19 cellular contexts compared by ENCODE assay signal in genomic region chr4:164109517-164109916, GRCh38.
"Had no signal": no experiment of that assay in that cellular context is flagged by ENCODE, and none has a peak within 500 bp of the region (broad histone marks: within the 10 kb centered on the region; RNA-seq: fewer than 3 reads in every experiment).

No MANE protein-coding gene starts in this region.

- H3K9me3 Mint-ChIP-seq: activated naive CD4-positive, alpha-beta T cell treated with anti-CD3 and anti-CD28 coated beads, Interleukin-2, amount 10 ng/mL, durations not matched to agents 7 days and 5 days; activated naive CD8-positive, alpha-beta T cell treated with anti-CD3 and anti-CD28 coated beads, Interleukin-2, amount 50 U/mL, for 24 hours; activated T-cell treated with anti-CD3 and anti-CD28 coated beads, Interleukin-2, amount 50 U/mL, for 4 hours; nephron; stimulated activated naive CD8-positive, alpha-beta T cell treated with anti-CD3 and anti-CD28 coated beads, Interleukin-15, Interleukin-2, amounts not matched to agents 100 ng/mL and 50 ng/mL, for 24 hours; T-helper 1 cell treated with Interleukin-12 subunit alpha and Interleukin-12 subunit beta and Interleukin-4 antibody, amounts not matched to agents 30 μg/mL and 1 μg/mL, for 36 hours had no signal

- H3K27ac ChIP-seq: breast epithelium, skin epidermis, suprapubic skin, transverse colon, uterus had no signal

- DNase-seq: activated CD4-positive, alpha-beta T cell treated with anti-CD3 and anti-CD28 coated beads, Interleukin-2, amount 50 U/mL, for 1 hour; activated CD8-positive, alpha-beta memory T cell treated with anti-CD3 and anti-CD28 coated beads, Interleukin-2, amount 50 U/mL, for 4 hours; activated naive CD4-positive, alpha-beta T cell treated with anti-CD3 and anti-CD28 coated beads, Interleukin-2, amount 10 ng/mL, durations not matched to agents 7 days and 5 days; activated naive CD8-positive, alpha-beta T cell treated with anti-CD3 and anti-CD28 coated beads, Interleukin-2, amount 50 U/mL, for 24 hours; activated T-cell treated with anti-CD3 and anti-CD28 coated beads, Interleukin-2, amount 50 U/mL, for 4 hours; aorta; cortex of kidney; erythroblast; head of caudate nucleus; nucleus accumbens; right cardiac atrium; transverse colon; uterus had no signal

- H3K4me1 Mint-ChIP-seq: activated naive CD4-positive, alpha-beta T cell treated with anti-CD3 and anti-CD28 coated beads, Interleukin-2, amount 10 ng/mL, durations not matched to agents 7 days and 5 days; activated naive CD8-positive, alpha-beta T cell treated with anti-CD3 and anti-CD28 coated beads, Interleukin-2, amount 50 U/mL, for 24 hours; nephron had no signal

- H3K4me3 Mint-ChIP-seq: activated naive CD4-positive, alpha-beta T cell treated with anti-CD3 and anti-CD28 coated beads, Interleukin-2, amount 10 ng/mL, durations not matched to agents 7 days and 5 days; activated naive CD8-positive, alpha-beta T cell treated with anti-CD3 and anti-CD28 coated beads, Interleukin-2, amount 50 U/mL, for 24 hours; activated T-cell treated with anti-CD3 and anti-CD28 coated beads, Interleukin-2, amount 50 U/mL, for 4 hours; nephron; stimulated activated naive CD8-positive, alpha-beta T cell treated with anti-CD3 and anti-CD28 coated beads, Interleukin-15, Interleukin-2, amounts not matched to agents 100 ng/mL and 50 ng/mL, for 24 hours; T-helper 1 cell treated with Interleukin-12 subunit alpha and Interleukin-12 subunit beta and Interleukin-4 antibody, amounts not matched to agents 30 μg/mL and 1 μg/mL, for 36 hours had no signal

- H3K27ac Mint-ChIP-seq: activated naive CD4-positive, alpha-beta T cell treated with anti-CD3 and anti-CD28 coated beads, Interleukin-2, amount 10 ng/mL, durations not matched to agents 7 days and 5 days; activated naive CD8-positive, alpha-beta T cell treated with anti-CD3 and anti-CD28 coated beads, Interleukin-2, amount 50 U/mL, for 24 hours; nephron; stimulated activated naive CD8-positive, alpha-beta T cell treated with anti-CD3 and anti-CD28 coated beads, Interleukin-15, Interleukin-2, amounts not matched to agents 100 ng/mL and 50 ng/mL, for 24 hours; T-helper 1 cell treated with Interleukin-12 subunit alpha and Interleukin-12 subunit beta and Interleukin-4 antibody, amounts not matched to agents 30 μg/mL and 1 μg/mL, for 36 hours had no signal

- H3K4me3 ChIP-seq: breast epithelium, skin epidermis, suprapubic skin, transverse colon, uterus had no signal

- H3K27me3 Mint-ChIP-seq: activated naive CD4-positive, alpha-beta T cell treated with anti-CD3 and anti-CD28 coated beads, Interleukin-2, amount 10 ng/mL, durations not matched to agents 7 days and 5 days; activated naive CD8-positive, alpha-beta T cell treated with anti-CD3 and anti-CD28 coated beads, Interleukin-2, amount 50 U/mL, for 24 hours; stimulated activated naive CD8-positive, alpha-beta T cell treated with anti-CD3 and anti-CD28 coated beads, Interleukin-15, Interleukin-2, amounts not matched to agents 100 ng/mL and 50 ng/mL, for 24 hours had no signal

- ATAC-seq: activated naive CD8-positive, alpha-beta T cell treated with anti-CD3 and anti-CD28 coated beads, Interleukin-2, amount 50 U/mL, for 24 hours; activated T-cell treated with anti-CD3 and anti-CD28 coated beads, Interleukin-2, amount 50 U/mL, for 4 hours; right cardiac atrium had no signal

- H3K36me3 Mint-ChIP-seq: activated naive CD4-positive, alpha-beta T cell treated with anti-CD3 and anti-CD28 coated beads, Interleukin-2, amount 10 ng/mL, durations not matched to agents 7 days and 5 days had no signal
